Comparison of ENCODE assay signal across 8 cellular contexts in genomic region chr9:107489144-107489673, GRCh38. TPM values are rescaled to one million over a fixed set of nuclear protein-coding genes. Genes with fewer than 3 reads are reported as not detected.
A peak's percentile ranks its signal among the peaks of the same experiment; 100 is the strongest.
DNase-seq lines count a peak whose midpoint lies in the region; ATAC-seq, FAIRE-seq and TF ChIP-seq lines count a peak whose summit lies in the region.

No MANE protein-coding gene starts in this region.

- H3K4me3 ChIP-seq in endodermal cell (ENCODE audit: low read length), result peak overlapping the region; percentile 85

- no peaks in the 10 kb centered on the region for H3K36me3 ChIP-seq in endodermal cell (ENCODE audit: control insufficient read depth, insufficient read depth, low read length)

- FAIRE-seq in H54 (lab: Jason Lieb, UNC), result no peak
- no peak for FAIRE-seq in GM12892 (lab: Jason Lieb, UNC)

- peaks cover 83% of the 10 kb centered on the region for H3K27me3 ChIP-seq in endodermal cell (ENCODE audit: control insufficient read depth, insufficient read depth, low read length, poor library complexity, severe bottlenecking)

- H3K4me3 Mint-ChIP-seq in endodermal cell (peak overlapping the region; percentile 67), neural crest cell (peak overlapping the region; percentile 86)

- H3K9me3 Mint-ChIP-seq in endodermal cell (no peaks in the 10 kb centered on the region), neural crest cell (no peaks in the 10 kb centered on the region)

- H3K36me3 Mint-ChIP-seq in endodermal cell (ENCODE audit: low read depth), result no peaks in the 10 kb centered on the region
- H3K36me3 Mint-ChIP-seq in neural crest cell (ENCODE audit: low read depth), result no peaks in the 10 kb centered on the region

- no peak for TF ChIP-seq CTCF in endodermal cell (conservative IDR thresholded peaks at IDR 0.05)
- TF ChIP-seq CTCF in neural crest cell (conservative IDR thresholded peaks at IDR 0.05), result no peak

- WGBS in endodermal cell (ENCODE audit: insufficient coverage in 1 of 2, insufficient read length in 1 of 2), 2 experiments, result 0 to 1% methylated on average over 4 to 44 of the region's 46 CpGs

- H3K27me3 Mint-ChIP-seq in endodermal cell (ENCODE audit: insufficient read depth) (peaks cover 80% of the 10 kb centered on the region), neural crest cell (ENCODE audit: low read depth) (peaks cover 89% of the 10 kb centered on the region)

- peak overlapping the region; percentile 57 for H3K9ac ChIP-seq in endodermal cell (ENCODE audit: extremely low read depth, low read length, poor library complexity, severe bottlenecking)

- no peak overlapping the region for H3K27ac Mint-ChIP-seq in endodermal cell
- H3K27ac Mint-ChIP-seq in neural crest cell (ENCODE audit: unreplicated experiment), result peak overlapping the region; percentile 35

- no peak overlapping the region for H3K27ac ChIP-seq in endodermal cell (ENCODE audit: low read depth, low read length)

- DNase-seq in H54 (ENCODE audit: insufficient read length, low spot score) (peak; percentile 49), NCI-H1105 treated with DMSO at 0.1 percent for 48 hours (lab: John Stamatoyannopoulos, UW) (peak; percentile 52), endodermal cell (no peak), neural crest cell (ENCODE audit: low read depth, low spot score) (no peak), GM12892 (ENCODE audit: insufficient read length) (no peak), germinal center (ENCODE audit: low spot score) (no peak), superior temporal gyrus (ENCODE audit: extremely low spot score) (no peak)

- H3K4me1 Mint-ChIP-seq in endodermal cell, result peaks cover 10% of the 10 kb centered on the region
- H3K4me1 Mint-ChIP-seq in neural crest cell, result peaks cover 24% of the 10 kb centered on the region

- no peaks in the 10 kb centered on the region for H3K4me1 ChIP-seq in endodermal cell (ENCODE audit: control insufficient read depth, insufficient read depth, low read length)

- H3K9me3 ChIP-seq in endodermal cell (ENCODE audit: control insufficient read depth, low read length), result no peaks in the 10 kb centered on the region

- TF ChIP-seq POLR2A in H54 (IDR thresholded peaks at IDR 0.05; ENCODE audit: low read depth, low read length), result no peak
- no peak for TF ChIP-seq POLR2A in GM12892 (IDR thresholded peaks at IDR 0.05; ENCODE audit: low read depth, low read length)

- peak; percentile 30 for ATAC-seq in GM18511 (IDR thresholded peaks at IDR 0.05; ENCODE audit: unreplicated experiment)

RNA-seq across cellular contexts. Expression of gene KLF4, which starts 0.4 kb away (rescaled TPM):
- total RNA-seq in endodermal cell (1 to 10 TPM; 1.9 to 2.6 TPM), neural crest cell (not detected in 2 replicates)
- 1.9 TPM for polyA plus RNA-seq in endodermal cell (2013, experiment 1 of 2)
- 1.4 TPM for polyA plus RNA-seq in endodermal cell (2013, experiment 2 of 2)
- 0.17 TPM for polyA plus RNA-seq in GM12892 (2012; ENCODE audit: missing spikeins)

Comparison
In these comparisons a context has a peak if more than half of its experiments do, and no peak if none do; other contexts are left out.
1. DNase-seq: peak in H54 (single experiment) and NCI-H1105 treated with DMSO at 0.1 percent for 48 hours (single experiment); none in endodermal cell (single experiment), neural crest cell (single experiment), GM12892 (single experiment), germinal center (single experiment) and superior temporal gyrus (single experiment).